In genomic region chr17:7572338-7572587, GRCh38 we compare ENCODE assay signal across 8 cellular contexts. TPM values are rescaled to one million over a fixed set of nuclear protein-coding genes. Genes with fewer than 3 reads are reported as not detected.
A peak's percentile ranks its signal among the peaks of the same experiment; 100 is the strongest.
DNase-seq lines count a peak whose midpoint lies in the region; ATAC-seq and TF ChIP-seq lines count a peak whose summit lies in the region.

No MANE protein-coding gene starts in this region.

- H3K4me2 ChIP-seq in OCI-LY7 (ENCODE audit: low read length): peak overlapping the region; percentile 97

- peaks cover 43% of the 10 kb centered on the region for H3K36me3 Mint-ChIP-seq in progenitor cell of endocrine pancreas (ENCODE audit: insufficient read depth)

- H3K9me2 ChIP-seq in OCI-LY7 (ENCODE audit: insufficient read depth, low read length): no peaks in the 10 kb centered on the region

- intact Hi-C loops in OCI-LY7 (cut with micrococcal nuclease; ENCODE audit: unreplicated experiment): loop anchor here (1.0 to 5.0 kb wide), 4 partner anchors 11 to 330 kb away; partner anchors contain the start of genes GABARAP, SENP3, TP53 and WRAP53

- H3K4me1 ChIP-seq in OCI-LY7 (ENCODE audit: insufficient read depth, low read length, poor library complexity, severe bottlenecking): peaks cover 44% of the 10 kb centered on the region

- H3K4me3 ChIP-seq in OCI-LY7 (ENCODE audit: low read depth, low read length, poor library complexity, severe bottlenecking): peak overlapping the region; percentile 99

- no peaks in the 10 kb centered on the region for H3K27me3 Mint-ChIP-seq in progenitor cell of endocrine pancreas

- H3K9me3 Mint-ChIP-seq in progenitor cell of endocrine pancreas (ENCODE audit: low read depth): no peaks in the 10 kb centered on the region

- no TSS peak for BruUV-seq in OCI-LY7 (replicated peaks; lab: Mats Ljungman, UMichigan)

- peak overlapping the region; percentile 60 for H3K27ac ChIP-seq in OCI-LY7 (ENCODE audit: low read depth, low read length, poor library complexity, severe bottlenecking)

- H3K9me3 ChIP-seq in OCI-LY7 (ENCODE audit: low read length): no peaks in the 10 kb centered on the region

- peak overlapping the region; percentile 97 for H3K27ac Mint-ChIP-seq in progenitor cell of endocrine pancreas

- H3K36me3 ChIP-seq in OCI-LY7 (ENCODE audit: insufficient read depth, low read length): peaks cover 88% of the 10 kb centered on the region

- H3K4me3 Mint-ChIP-seq in progenitor cell of endocrine pancreas (ENCODE audit: low read depth): peak overlapping the region; percentile 98

- peaks cover 46% of the 10 kb centered on the region for H3K79me2 ChIP-seq in OCI-LY7 (ENCODE audit: insufficient read depth, low read depth, low read length)

- H4K20me1 ChIP-seq in OCI-LY7 (ENCODE audit: insufficient read depth, low read length): peaks cover 33% of the 10 kb centered on the region

- POLR2A ChIA-PET in OCI-LY7 (lab: Charles Lee): interaction anchor here (1.0 kb wide), 1 partner anchor 11 kb away, joined by 3 read pairs; the partner anchor contains the start of gene MPDU1

- TF ChIP-seq CTCF in OCI-LY7 (conservative IDR thresholded peaks at IDR 0.05; ENCODE audit: low read length) (no peak), progenitor cell of endocrine pancreas (IDR thresholded peaks at IDR 0.05; ENCODE audit: unreplicated experiment) (no peak)

- peaks cover 21% of the 10 kb centered on the region for H3K4me1 Mint-ChIP-seq in progenitor cell of endocrine pancreas (ENCODE audit: low read depth)

- CTCF ChIA-PET in OCI-LY7 (lab: Charles Lee; ENCODE audit: unreplicated experiment): no interaction called here

- peak; percentile 89 for ATAC-seq in GM21723 (IDR thresholded peaks at IDR 0.05; ENCODE audit: unreplicated experiment)
- ATAC-seq in GM21528 (IDR thresholded peaks at IDR 0.05; ENCODE audit: low FRiP score, unreplicated experiment): no peak
- ATAC-seq in GM18511 (IDR thresholded peaks at IDR 0.05; ENCODE audit: unreplicated experiment): no peak

- DNase-seq in OCI-LY7 (ENCODE audit: low spot score): no peak
- DNase-seq in epidermal melanocyte (ENCODE audit: insufficient read length, low spot score): peak; percentile 98
- DNase-seq in progenitor cell of endocrine pancreas (ENCODE audit: low spot score, unreplicated experiment): no peak
- DNase-seq in NCI-H446 treated with DMSO at 0.1 percent for 48 hours (lab: John Stamatoyannopoulos, UW): no peak
- DNase-seq in NCI-H128 (lab: John Stamatoyannopoulos, UW; ENCODE audit: unreplicated experiment): no peak

- H2AFZ ChIP-seq in OCI-LY7 (ENCODE audit: low read length): no peak overlapping the region

RNA-seq across cellular contexts. Expression of gene CD68, which starts 7.2 kb away (rescaled TPM):
- 0.10 and 0.54 TPM in 2 replicates for total RNA-seq in OCI-LY7 (2014; rRNA removed; shearing (Covaris generic))
- total RNA-seq in OCI-LY7 (2022) (0.44 and 0.72 TPM in 2 replicates), progenitor cell of endocrine pancreas (not detected in 2 replicates)

RNA-seq across cellular contexts. Expression of gene SENP3, which starts 10.5 kb away (rescaled TPM):
- total RNA-seq in OCI-LY7 (2014; rRNA removed; shearing (Covaris generic)): 100 and 102 TPM in 2 replicates
- total RNA-seq in OCI-LY7 (2022) (62.4 and 77.6 TPM in 2 replicates), progenitor cell of endocrine pancreas (58.2 and 62.5 TPM in 2 replicates)

RNA-seq across cellular contexts. Expression of gene MPDU1, which starts 11.4 kb away (rescaled TPM):
- 30.4 and 34.5 TPM in 2 replicates for total RNA-seq in OCI-LY7 (2014; rRNA removed; shearing (Covaris generic))
- total RNA-seq in OCI-LY7 (2022) (21.3 and 26.1 TPM in 2 replicates), progenitor cell of endocrine pancreas (71.4 and 71.9 TPM in 2 replicates)

RNA-seq across cellular contexts. Expression of gene TNFSF13, which starts 13.7 kb away (rescaled TPM):
- 0.49 and 0.98 TPM in 2 replicates for total RNA-seq in OCI-LY7 (2014; rRNA removed; shearing (Covaris generic))
- total RNA-seq in OCI-LY7 (2022): 4.8 and 6.0 TPM in 2 replicates
- total RNA-seq in progenitor cell of endocrine pancreas: 4.1 and 4.7 TPM in 2 replicates

RNA-seq across cellular contexts. Expression of gene SOX15, which starts 17.6 kb away (rescaled TPM):
- total RNA-seq in OCI-LY7 (2014; rRNA removed; shearing (Covaris generic)): 0.23 and 1.6 TPM in 2 replicates
- total RNA-seq in OCI-LY7 (2022) (0.57 and 0.84 TPM in 2 replicates), progenitor cell of endocrine pancreas (0.93 and 1.0 TPM in 2 replicates)
